1 cellular context compared by ENCODE assay signal in the genomic region with DNA sequence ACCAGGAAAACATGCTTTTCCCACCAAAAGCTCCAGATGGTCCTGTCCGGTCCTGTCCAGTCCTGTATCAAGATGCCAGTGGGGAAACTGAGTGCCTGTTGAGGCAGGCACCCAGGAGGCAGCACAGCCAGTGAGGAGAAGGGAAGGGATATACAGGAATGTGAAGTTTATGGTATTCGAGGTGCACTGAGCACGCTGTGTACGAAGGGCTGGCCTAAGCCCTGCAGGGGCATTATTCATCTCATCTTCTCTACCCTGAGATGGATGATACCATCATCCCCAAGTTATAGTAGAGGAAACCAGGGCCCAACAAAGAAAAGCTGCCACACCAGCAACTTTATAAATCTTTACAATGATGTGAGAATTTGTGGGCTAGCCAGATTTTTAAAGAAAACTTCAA.
TF ChIP-seq lines count a peak whose summit lies in the region.

No MANE protein-coding gene starts in this region.

TF ChIP-seq in H1, 55 proteins besides CTCF, POLR2A, EP300 and RAD21:
- TF ChIP-seq BACH1 (IDR thresholded peaks at IDR 0.05; ENCODE audit: low read length) (no peak), GABPA (IDR thresholded peaks at IDR 0.05; ENCODE audit: borderline replicate concordance, insufficient read depth, low read length) (no peak), BRCA1 (IDR thresholded peaks at IDR 0.05; ENCODE audit: low read depth, low read length) (no peak), TEAD4 (IDR thresholded peaks at IDR 0.05; ENCODE audit: low read depth, low read length) (no peak), CBX8 (IDR thresholded peaks at IDR 0.05; ENCODE audit: borderline replicate concordance, low read depth, low read length) (no peak), SP2 (IDR thresholded peaks at IDR 0.05; ENCODE audit: low read length) (no peak), SIN3A (conservative IDR thresholded peaks at IDR 0.05 in 1 of 2, IDR thresholded peaks at IDR 0.05 in 1 of 2; ENCODE audit: low read depth in 1 of 2, low read length in 2 of 2) (no peak), BCL11A (IDR thresholded peaks at IDR 0.05; ENCODE audit: low read depth in 2 of 2, low read length in 2 of 2) (no peak), ASH2L (IDR thresholded peaks at IDR 0.05; ENCODE audit: low read length) (no peak), SP1 (IDR thresholded peaks at IDR 0.05; ENCODE audit: low read depth, low read length) (no peak)
- TF ChIP-seq, protein P1, sequence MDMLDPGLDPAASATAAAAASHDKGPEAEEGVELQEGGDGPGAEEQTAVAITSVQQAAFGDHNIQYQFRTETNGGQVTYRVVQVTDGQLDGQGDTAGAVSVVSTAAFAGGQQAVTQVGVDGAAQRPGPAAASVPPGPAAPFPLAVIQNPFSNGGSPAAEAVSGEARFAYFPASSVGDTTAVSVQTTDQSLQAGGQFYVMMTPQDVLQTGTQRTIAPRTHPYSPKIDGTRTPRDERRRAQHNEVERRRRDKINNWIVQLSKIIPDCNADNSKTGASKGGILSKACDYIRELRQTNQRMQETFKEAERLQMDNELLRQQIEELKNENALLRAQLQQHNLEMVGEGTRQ (IDR thresholded peaks at IDR 0.05; ENCODE audit: low read length), result no peak
- TF ChIP-seq, protein P2, sequence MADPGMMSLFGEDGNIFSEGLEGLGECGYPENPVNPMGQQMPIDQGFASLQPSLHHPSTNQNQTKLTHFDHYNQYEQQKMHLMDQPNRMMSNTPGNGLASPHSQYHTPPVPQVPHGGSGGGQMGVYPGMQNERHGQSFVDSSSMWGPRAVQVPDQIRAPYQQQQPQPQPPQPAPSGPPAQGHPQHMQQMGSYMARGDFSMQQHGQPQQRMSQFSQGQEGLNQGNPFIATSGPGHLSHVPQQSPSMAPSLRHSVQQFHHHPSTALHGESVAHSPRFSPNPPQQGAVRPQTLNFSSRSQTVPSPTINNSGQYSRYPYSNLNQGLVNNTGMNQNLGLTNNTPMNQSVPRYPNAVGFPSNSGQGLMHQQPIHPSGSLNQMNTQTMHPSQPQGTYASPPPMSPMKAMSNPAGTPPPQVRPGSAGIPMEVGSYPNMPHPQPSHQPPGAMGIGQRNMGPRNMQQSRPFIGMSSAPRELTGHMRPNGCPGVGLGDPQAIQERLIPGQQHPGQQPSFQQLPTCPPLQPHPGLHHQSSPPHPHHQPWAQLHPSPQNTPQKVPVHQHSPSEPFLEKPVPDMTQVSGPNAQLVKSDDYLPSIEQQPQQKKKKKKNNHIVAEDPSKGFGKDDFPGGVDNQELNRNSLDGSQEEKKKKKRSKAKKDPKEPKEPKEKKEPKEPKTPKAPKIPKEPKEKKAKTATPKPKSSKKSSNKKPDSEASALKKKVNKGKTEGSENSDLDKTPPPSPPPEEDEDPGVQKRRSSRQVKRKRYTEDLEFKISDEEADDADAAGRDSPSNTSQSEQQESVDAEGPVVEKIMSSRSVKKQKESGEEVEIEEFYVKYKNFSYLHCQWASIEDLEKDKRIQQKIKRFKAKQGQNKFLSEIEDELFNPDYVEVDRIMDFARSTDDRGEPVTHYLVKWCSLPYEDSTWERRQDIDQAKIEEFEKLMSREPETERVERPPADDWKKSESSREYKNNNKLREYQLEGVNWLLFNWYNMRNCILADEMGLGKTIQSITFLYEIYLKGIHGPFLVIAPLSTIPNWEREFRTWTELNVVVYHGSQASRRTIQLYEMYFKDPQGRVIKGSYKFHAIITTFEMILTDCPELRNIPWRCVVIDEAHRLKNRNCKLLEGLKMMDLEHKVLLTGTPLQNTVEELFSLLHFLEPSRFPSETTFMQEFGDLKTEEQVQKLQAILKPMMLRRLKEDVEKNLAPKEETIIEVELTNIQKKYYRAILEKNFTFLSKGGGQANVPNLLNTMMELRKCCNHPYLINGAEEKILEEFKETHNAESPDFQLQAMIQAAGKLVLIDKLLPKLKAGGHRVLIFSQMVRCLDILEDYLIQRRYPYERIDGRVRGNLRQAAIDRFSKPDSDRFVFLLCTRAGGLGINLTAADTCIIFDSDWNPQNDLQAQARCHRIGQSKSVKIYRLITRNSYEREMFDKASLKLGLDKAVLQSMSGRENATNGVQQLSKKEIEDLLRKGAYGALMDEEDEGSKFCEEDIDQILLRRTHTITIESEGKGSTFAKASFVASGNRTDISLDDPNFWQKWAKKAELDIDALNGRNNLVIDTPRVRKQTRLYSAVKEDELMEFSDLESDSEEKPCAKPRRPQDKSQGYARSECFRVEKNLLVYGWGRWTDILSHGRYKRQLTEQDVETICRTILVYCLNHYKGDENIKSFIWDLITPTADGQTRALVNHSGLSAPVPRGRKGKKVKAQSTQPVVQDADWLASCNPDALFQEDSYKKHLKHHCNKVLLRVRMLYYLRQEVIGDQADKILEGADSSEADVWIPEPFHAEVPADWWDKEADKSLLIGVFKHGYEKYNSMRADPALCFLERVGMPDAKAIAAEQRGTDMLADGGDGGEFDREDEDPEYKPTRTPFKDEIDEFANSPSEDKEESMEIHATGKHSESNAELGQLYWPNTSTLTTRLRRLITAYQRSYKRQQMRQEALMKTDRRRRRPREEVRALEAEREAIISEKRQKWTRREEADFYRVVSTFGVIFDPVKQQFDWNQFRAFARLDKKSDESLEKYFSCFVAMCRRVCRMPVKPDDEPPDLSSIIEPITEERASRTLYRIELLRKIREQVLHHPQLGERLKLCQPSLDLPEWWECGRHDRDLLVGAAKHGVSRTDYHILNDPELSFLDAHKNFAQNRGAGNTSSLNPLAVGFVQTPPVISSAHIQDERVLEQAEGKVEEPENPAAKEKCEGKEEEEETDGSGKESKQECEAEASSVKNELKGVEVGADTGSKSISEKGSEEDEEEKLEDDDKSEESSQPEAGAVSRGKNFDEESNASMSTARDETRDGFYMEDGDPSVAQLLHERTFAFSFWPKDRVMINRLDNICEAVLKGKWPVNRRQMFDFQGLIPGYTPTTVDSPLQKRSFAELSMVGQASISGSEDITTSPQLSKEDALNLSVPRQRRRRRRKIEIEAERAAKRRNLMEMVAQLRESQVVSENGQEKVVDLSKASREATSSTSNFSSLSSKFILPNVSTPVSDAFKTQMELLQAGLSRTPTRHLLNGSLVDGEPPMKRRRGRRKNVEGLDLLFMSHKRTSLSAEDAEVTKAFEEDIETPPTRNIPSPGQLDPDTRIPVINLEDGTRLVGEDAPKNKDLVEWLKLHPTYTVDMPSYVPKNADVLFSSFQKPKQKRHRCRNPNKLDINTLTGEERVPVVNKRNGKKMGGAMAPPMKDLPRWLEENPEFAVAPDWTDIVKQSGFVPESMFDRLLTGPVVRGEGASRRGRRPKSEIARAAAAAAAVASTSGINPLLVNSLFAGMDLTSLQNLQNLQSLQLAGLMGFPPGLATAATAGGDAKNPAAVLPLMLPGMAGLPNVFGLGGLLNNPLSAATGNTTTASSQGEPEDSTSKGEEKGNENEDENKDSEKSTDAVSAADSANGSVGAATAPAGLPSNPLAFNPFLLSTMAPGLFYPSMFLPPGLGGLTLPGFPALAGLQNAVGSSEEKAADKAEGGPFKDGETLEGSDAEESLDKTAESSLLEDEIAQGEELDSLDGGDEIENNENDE (IDR thresholded peaks at IDR 0.05; ENCODE audit: insufficient replicate concordance, low read length), result no peak
- TF ChIP-seq, protein P3, sequence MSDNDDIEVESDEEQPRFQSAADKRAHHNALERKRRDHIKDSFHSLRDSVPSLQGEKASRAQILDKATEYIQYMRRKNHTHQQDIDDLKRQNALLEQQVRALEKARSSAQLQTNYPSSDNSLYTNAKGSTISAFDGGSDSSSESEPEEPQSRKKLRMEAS (IDR thresholded peaks at IDR 0.05), result no peak
